In genomic region chr3:168249048-168249538, GRCh38 we compare ENCODE assay signal across 8 cellular contexts.
DNase-seq lines count a peak whose midpoint lies in the region; ATAC-seq and TF ChIP-seq lines count a peak whose summit lies in the region.

No MANE protein-coding gene starts in this region.

- peak overlapping the region; percentile 90 for H3K4me3 ChIP-seq in cardiac muscle cell
- H3K4me3 ChIP-seq in retinal pigment epithelial cell (ENCODE audit: low read length): peak overlapping the region; percentile 65

- CTCF ChIA-PET in activated CD8-positive, alpha-beta memory T cell treated with anti-CD3 and anti-CD28 coated beads, Interleukin-2, amount 10 ng/mL, durations not matched to agents 7 days and 5 days (lab: Charles Lee): interaction anchor here (0.9 to 2.1 kb wide), 2 partner anchors 9 to 37 kb away, joined by 3 to 5 read pairs; no protein-coding TSS in a partner anchor

- H3K27me3 Mint-ChIP-seq in activated CD8-positive, alpha-beta memory T cell treated with anti-CD3 and anti-CD28 coated beads, Interleukin-2, amount 10 ng/mL, durations not matched to agents 7 days and 5 days: peaks cover 50% of the 10 kb centered on the region
- peaks cover 49% of the 10 kb centered on the region for H3K27me3 Mint-ChIP-seq in T-helper 17 cell

- no peaks in the 10 kb centered on the region for H3K36me3 Mint-ChIP-seq in activated CD8-positive, alpha-beta memory T cell treated with anti-CD3 and anti-CD28 coated beads, Interleukin-2, amount 10 ng/mL, durations not matched to agents 7 days and 5 days
- no peaks in the 10 kb centered on the region for H3K36me3 Mint-ChIP-seq in T-helper 17 cell (ENCODE audit: low read depth)

- no peak overlapping the region for H3K27ac Mint-ChIP-seq in activated CD8-positive, alpha-beta memory T cell treated with anti-CD3 and anti-CD28 coated beads, Interleukin-2, amount 10 ng/mL, durations not matched to agents 7 days and 5 days
- no peak overlapping the region for H3K27ac Mint-ChIP-seq in T-helper 17 cell

- H3K4me1 Mint-ChIP-seq in activated CD8-positive, alpha-beta memory T cell treated with anti-CD3 and anti-CD28 coated beads, Interleukin-2, amount 10 ng/mL, durations not matched to agents 7 days and 5 days: peaks cover 16% of the 10 kb centered on the region
- H3K4me1 Mint-ChIP-seq in T-helper 17 cell: peaks cover 7% of the 10 kb centered on the region

- no peaks in the 10 kb centered on the region for H3K27me3 ChIP-seq in cardiac muscle cell

- peaks cover 17% of the 10 kb centered on the region for H3K4me1 ChIP-seq in cardiac muscle cell (ENCODE audit: low read depth)

- ATAC-seq in activated CD8-positive, alpha-beta memory T cell treated with anti-CD3 and anti-CD28 coated beads, Interleukin-2, amount 10 ng/mL, durations not matched to agents 7 days and 5 days: no peak
- peak; percentile 6 for ATAC-seq in HG02981 (IDR thresholded peaks at IDR 0.05; ENCODE audit: unreplicated experiment)
- ATAC-seq in T-helper 17 cell: no peak

- DNase-seq in activated CD8-positive, alpha-beta memory T cell treated with anti-CD3 and anti-CD28 coated beads, Interleukin-2, amount 10 ng/mL, durations not matched to agents 7 days and 5 days: no peak
- no peak for DNase-seq in activated CD8-positive, alpha-beta memory T cell treated with anti-CD3 and anti-CD28 coated beads for 24 hours
- DNase-seq in T-helper 17 cell (no peak), cardiac muscle cell (ENCODE audit: low read depth in 1 of 2, low spot score in 1 of 2) (peak in 1 of 2 donors; percentile 16), retinal pigment epithelial cell (ENCODE audit: low read depth) (no peak)
- DNase-seq in stimulated activated CD8-positive, alpha-beta memory T cell treated with anti-CD3 and anti-CD28 coated beads, Interleukin-4, amount 100 ng/mL, for 48 hours: no peak
- no peak for DNase-seq in activated CD4-positive, CD25-positive, alpha-beta regulatory T cell treated with anti-CD3 and anti-CD28 coated beads, Interleukin-2, amount 50 U/mL, for 72 hours

- H3K36me3 ChIP-seq in cardiac muscle cell: no peaks in the 10 kb centered on the region

- H3K9me3 ChIP-seq in T-helper 17 cell (ENCODE audit: control insufficient read depth, low read length, poor library complexity, severe bottlenecking): no peaks in the 10 kb centered on the region
- no peaks in the 10 kb centered on the region for H3K9me3 ChIP-seq in cardiac muscle cell (ENCODE audit: low read depth)

- peak overlapping the region; percentile 75 for H3K27ac ChIP-seq in cardiac muscle cell

- no peaks in the 10 kb centered on the region for H3K9me3 Mint-ChIP-seq in activated CD8-positive, alpha-beta memory T cell treated with anti-CD3 and anti-CD28 coated beads, Interleukin-2, amount 10 ng/mL, durations not matched to agents 7 days and 5 days (ENCODE audit: low read depth)

- TF ChIP-seq CTCF in cardiac muscle cell (IDR thresholded peaks at IDR 0.05; ENCODE audit: low read depth, low read length) (no peak), retinal pigment epithelial cell (conservative IDR thresholded peaks at IDR 0.05; ENCODE audit: low read depth, low read length) (no peak)

- H3K4me3 Mint-ChIP-seq in activated CD8-positive, alpha-beta memory T cell treated with anti-CD3 and anti-CD28 coated beads, Interleukin-2, amount 10 ng/mL, durations not matched to agents 7 days and 5 days: peak overlapping the region; percentile 58
- H3K4me3 Mint-ChIP-seq in T-helper 17 cell: peak overlapping the region; percentile 70
